ENCODE assay signal across 25 cellular contexts in genomic region chrX:121949041-121949760, GRCh38.
"Had no signal": no experiment of that assay in that cellular context is flagged by ENCODE, and none has a peak within 500 bp of the region (broad histone marks: within the 10 kb centered on the region; RNA-seq: fewer than 3 reads in every experiment).

No MANE protein-coding gene starts in this region.

- H3K27me3 ChIP-seq: ascending aorta, brain microvascular endothelial cell, gastrocnemius medialis, neural progenitor cell, stomach, tibial artery, upper lobe of right lung had no signal

- H3K4me1 ChIP-seq: ascending aorta, gastrocnemius medialis, left ventricle myocardium inferior, neural progenitor cell, parathyroid adenoma, psoas muscle, stomach, tibial artery, upper lobe of right lung had no signal

- H3K36me3 ChIP-seq: ascending aorta, brain microvascular endothelial cell, gastrocnemius medialis, left ventricle myocardium inferior, neural progenitor cell, stomach, tibial artery, upper lobe of right lung had no signal

- H3K9me3 ChIP-seq: gastrocnemius medialis, psoas muscle, stomach, tibial artery, upper lobe of right lung had no signal

- H3K4me3 ChIP-seq: ascending aorta, gastrocnemius medialis, left ventricle myocardium inferior, lung, neural progenitor cell, psoas muscle, stomach, tibial artery, upper lobe of right lung had no signal

- H3K27ac ChIP-seq: ascending aorta, brain microvascular endothelial cell, gastrocnemius medialis, left ventricle myocardium inferior, neural progenitor cell, parathyroid adenoma, psoas muscle, stomach, tibial artery, upper lobe of right lung, VCaP had no signal

- DNase-seq: activated CD4-positive, alpha-beta T cell treated with anti-CD3 and anti-CD28 coated beads for 4 hours; activated CD4-positive, alpha-beta T cell treated with anti-CD3 and anti-CD28 coated beads, Interleukin-2, amount 50 U/mL, for 48 hours; activated CD8-positive, alpha-beta memory T cell treated with anti-CD3 and anti-CD28 coated beads for 24 hours; activated effector memory CD4-positive, alpha-beta T cell treated with Interleukin-2 at 50 U/mL for 16 hours; activated naive CD4-positive, alpha-beta T cell treated with Interleukin-2 at 50 U/mL for 16 hours; activated naive CD8-positive, alpha-beta T cell treated with anti-CD3 and anti-CD28 coated beads for 36 hours; brain microvascular endothelial cell; gastrocnemius medialis; glutamatergic neuron; left ventricle myocardium inferior; mesendoderm; natural killer cell; occipital lobe; psoas muscle; stimulated activated CD4-positive, alpha-beta T cell treated with anti-CD3 and anti-CD28 coated beads, Interleukin-15, amount 100 ng/mL, for 24 hours; stimulated activated CD4-positive, alpha-beta T cell treated with anti-CD3 and anti-CD28 coated beads, Interleukin-2, amount 100 ng/mL, for 24 hours; stimulated activated naive B cell treated with anti-CD40 and anti-IgM and Interleukin-4, amounts not matched to agents 10 μg/mL and 1 μg/mL and 100 μg/mL, for 72 hours; stomach; tibial artery; upper lobe of right lung had no signal
